ENCODE assay signal across 24 cellular contexts in genomic region chr12:104143918-104144317, GRCh38. TPM values are rescaled to one million over a fixed set of nuclear protein-coding genes. Genes with fewer than 3 reads are reported as not detected.
DNase-seq lines count a peak whose midpoint lies in the region; ATAC-seq, FAIRE-seq and TF ChIP-seq lines count a peak whose summit lies in the region.
"Had no signal": no experiment of that assay in that cellular context is flagged by ENCODE, and none has a peak within 500 bp of the region (broad histone marks: within the 10 kb centered on the region; RNA-seq: fewer than 3 reads in every experiment).

No MANE protein-coding gene starts in this region.

- CTCF ChIA-PET in activated CD4-positive, alpha-beta T cell treated with anti-CD3 and anti-CD28 coated beads for 36 hours (lab: Charles Lee), result interaction anchor here (0.8 to 1.4 kb wide), 3 partner anchors 17 to 35 kb away, joined by 3 to 10 read pairs (median 3); no protein-coding TSS in a partner anchor
- CTCF ChIA-PET in HepG2 (lab: Yijun Ruan, JAX; ENCODE audit: low intra/inter-chr PET ratio, low total read pairs), result no interaction called here

- H3K79me2 ChIP-seq in HepG2 (ENCODE audit: insufficient read depth, low read length) (no peaks in the 10 kb centered on the region), keratinocyte (ENCODE audit: control insufficient read depth, insufficient read depth, low read length) (no peaks in the 10 kb centered on the region)

- H3K4me2 ChIP-seq in HepG2 (ENCODE audit: low read depth, low read length) (no peak overlapping the region), keratinocyte (ENCODE audit: control insufficient read depth, extremely low read depth, insufficient read depth, low read depth, low read length) (no peak overlapping the region)
- H3K4me2 ChIP-seq: A549; BLaER1 treated with 17β-estradiol and CSF1 and Interleukin-3, amounts not matched to agents 10 nM and 100 nM had no signal

- H2AFZ ChIP-seq in HepG2 (ENCODE audit: low read length) (no peak overlapping the region), keratinocyte (ENCODE audit: control insufficient read depth, low read length) (no peak overlapping the region)

- peak; percentile 30 for ATAC-seq in activated CD4-positive, alpha-beta T cell treated with anti-CD3 and anti-CD28 coated beads for 36 hours
- ATAC-seq in HepG2, result no peak
- ATAC-seq in right lobe of liver, result no peak
- ATAC-seq: A549 had no signal

- DNase-seq in activated CD4-positive, alpha-beta T cell treated with anti-CD3 and anti-CD28 coated beads for 36 hours, result no peak
- DNase-seq in activated CD4-positive, alpha-beta T cell treated with anti-CD3 and anti-CD28 coated beads, Interleukin-2, amount 10 ng/mL, durations not matched to agents 24 days and 14 days, result no peak
- no peak for DNase-seq in HepG2 (ENCODE audit: low spot score)
- no peak for DNase-seq in right lobe of liver
- no peak for DNase-seq in GM12892 (ENCODE audit: insufficient read length)
- no peak for DNase-seq in keratinocyte (ENCODE audit: low read depth, low spot score)
- DNase-seq in H4 (ENCODE audit: low spot score), result no peak
- DNase-seq in middle frontal gyrus (ENCODE audit: extremely low spot score, low spot score), result no peak
- DNase-seq: 8988T; ACHN; AML-193; BE2C; CD4-positive, alpha-beta T cell; CD8-positive, alpha-beta memory T cell; DMS53; DMS79 treated with DMSO at 0.1 percent for 48 hours; GF-D8; GOT3; H7; HCEC 1CT had no signal

- no peaks in the 10 kb centered on the region for H3K36me3 Mint-ChIP-seq in activated CD4-positive, alpha-beta T cell treated with anti-CD3 and anti-CD28 coated beads for 36 hours (ENCODE audit: low read depth)
- no peaks in the 10 kb centered on the region for H3K36me3 Mint-ChIP-seq in activated CD4-positive, alpha-beta T cell treated with anti-CD3 and anti-CD28 coated beads, Interleukin-2, amount 10 ng/mL, durations not matched to agents 24 days and 14 days (ENCODE audit: low read depth)
- H3K36me3 Mint-ChIP-seq: CD14-positive monocyte; CD8-positive, alpha-beta memory T cell had no signal

- H4K20me1 ChIP-seq in HepG2 (ENCODE audit: insufficient read depth, low read length), result no peaks in the 10 kb centered on the region
- H4K20me1 ChIP-seq in keratinocyte (ENCODE audit: control insufficient read depth, extremely low read depth, insufficient read depth, low read length), result no peaks in the 10 kb centered on the region
- H4K20me1 ChIP-seq: BLaER1 treated with 17β-estradiol and CSF1 and Interleukin-3, amounts not matched to agents 10 nM and 100 nM had no signal

- peaks cover 5% of the 10 kb centered on the region for H3K27me3 Mint-ChIP-seq in activated CD4-positive, alpha-beta T cell treated with anti-CD3 and anti-CD28 coated beads for 36 hours
- peaks cover 46% of the 10 kb centered on the region for H3K27me3 Mint-ChIP-seq in activated CD4-positive, alpha-beta T cell treated with anti-CD3 and anti-CD28 coated beads, Interleukin-2, amount 10 ng/mL, durations not matched to agents 24 days and 14 days
- H3K27me3 Mint-ChIP-seq: CD4-positive, alpha-beta T cell had no signal

- WGBS in HepG2 (ENCODE audit: low lambda C conversion rate), result 0% methylated on average over 1 of the region's 1 CpG
- 58% methylated on average over 1 of the region's 1 CpG for WGBS in right lobe of liver (ENCODE audit: insufficient coverage, low coverage, low lambda C conversion rate, missing lambda C conversion rate)

- BruUV-seq in HepG2 (replicated peaks; lab: Mats Ljungman, UMichigan), result no TSS peak

- H3K4me3 ChIP-seq in HepG2 (replicated peaks in 1 of 3; ENCODE audit: insufficient read depth in 1 of 3, low read depth in 2 of 3, low read length in 3 of 3) (no peak overlapping the region), right lobe of liver (no peak overlapping the region), keratinocyte (ENCODE audit: control insufficient read depth in 2 of 3, extremely low read depth in 1 of 3, insufficient read depth in 2 of 3, low read depth in 1 of 3, low read length in 3 of 3) (no peak overlapping the region)
- H3K4me3 ChIP-seq: A549; BLaER1 treated with 17β-estradiol and CSF1 and Interleukin-3, amounts not matched to agents 10 nM and 100 nM had no signal

- H3K9me3 ChIP-seq in HepG2 (ENCODE audit: low read length) (no peaks in the 10 kb centered on the region), right lobe of liver (no peaks in the 10 kb centered on the region), keratinocyte (ENCODE audit: control insufficient read depth, low read depth, low read length) (no peaks in the 10 kb centered on the region)
- H3K9me3 ChIP-seq: BE2C had no signal

- H3K4me1 Mint-ChIP-seq in activated CD4-positive, alpha-beta T cell treated with anti-CD3 and anti-CD28 coated beads for 36 hours, result peaks cover 3% of the 10 kb centered on the region
- H3K4me1 Mint-ChIP-seq in activated CD4-positive, alpha-beta T cell treated with anti-CD3 and anti-CD28 coated beads, Interleukin-2, amount 10 ng/mL, durations not matched to agents 24 days and 14 days, result peaks cover 2% of the 10 kb centered on the region

- intact Hi-C loops in activated CD4-positive, alpha-beta T cell treated with anti-CD3 and anti-CD28 coated beads for 36 hours (cut with DNase I, micrococcal nuclease), result loop anchor here in 1 of 2 experiments (5.0 kb wide), 1 partner anchor 548 kb away; no protein-coding TSS in a partner anchor
- intact Hi-C loops in activated CD4-positive, alpha-beta T cell treated with anti-CD3 and anti-CD28 coated beads, Interleukin-2, amount 10 ng/mL, durations not matched to agents 24 days and 14 days (cut with micrococcal nuclease), result no loop called here
- intact Hi-C loops in HepG2 (cut with micrococcal nuclease; ENCODE audit: unreplicated experiment) (no loop called here), right lobe of liver (cut with DNase I) (no loop called here)

- FAIRE-seq in HepG2 (lab: Jason Lieb, UNC) (no peak), GM12892 (lab: Jason Lieb, UNC) (peak; percentile 33), keratinocyte (lab: Jason Lieb, UNC) (peak; percentile 5)
- FAIRE-seq: A549, GM12891 had no signal

- no peaks in the 10 kb centered on the region for H3K36me3 ChIP-seq in HepG2 (replicated peaks in 1 of 2; ENCODE audit: control insufficient read depth in 1 of 2, insufficient read depth in 2 of 2, low read length in 2 of 2)
- no peaks in the 10 kb centered on the region for H3K36me3 ChIP-seq in right lobe of liver
- no peaks in the 10 kb centered on the region for H3K36me3 ChIP-seq in keratinocyte (ENCODE audit: control insufficient read depth in 2 of 2, extremely low read depth in 1 of 2, insufficient read depth in 2 of 2, low read length in 2 of 2)
- H3K36me3 ChIP-seq: BE2C; BLaER1 treated with 17β-estradiol and CSF1 and Interleukin-3, amounts not matched to agents 10 nM and 100 nM had no signal

- H3K27me3 ChIP-seq in HepG2 (ENCODE audit: control insufficient read depth in 1 of 2, insufficient read depth in 2 of 2, low read length in 2 of 2) (peaks cover 0 to 8% of the 10 kb centered on the region in 2 experiments; a peak in 2 of 5 replicates), right lobe of liver (no peaks in the 10 kb centered on the region), keratinocyte (ENCODE audit: control insufficient read depth, extremely low read depth, insufficient read depth, low read length) (peaks cover 5% of the 10 kb centered on the region)
- H3K27me3 ChIP-seq: BE2C; BLaER1 treated with 17β-estradiol and CSF1 and Interleukin-3, amounts not matched to agents 10 nM and 100 nM had no signal

- H3K4me3 Mint-ChIP-seq in activated CD4-positive, alpha-beta T cell treated with anti-CD3 and anti-CD28 coated beads for 36 hours, result no peak overlapping the region
- H3K4me3 Mint-ChIP-seq in activated CD4-positive, alpha-beta T cell treated with anti-CD3 and anti-CD28 coated beads, Interleukin-2, amount 10 ng/mL, durations not matched to agents 24 days and 14 days, result no peak overlapping the region
- H3K4me3 Mint-ChIP-seq: CD14-positive monocyte; CD4-positive, alpha-beta T cell; CD8-positive, alpha-beta memory T cell had no signal

- H3K27ac ChIP-seq in HepG2 (ENCODE audit: extremely low read length, insufficient read depth, low read length) (no peak overlapping the region), right lobe of liver (no peak overlapping the region), keratinocyte (ENCODE audit: control insufficient read depth, insufficient read depth, low read length) (no peak overlapping the region)
- H3K27ac ChIP-seq: A549; BLaER1 treated with 17β-estradiol and CSF1 and Interleukin-3, amounts not matched to agents 10 nM and 100 nM had no signal

- no peak for TF ChIP-seq POLR2A in HepG2 (IDR thresholded peaks at IDR 0.05; ENCODE audit: insufficient read depth in 1 of 2, low read depth in 2 of 2, low read length in 2 of 2)
- no peak for TF ChIP-seq POLR2A in right lobe of liver (IDR thresholded peaks at IDR 0.05)
- TF ChIP-seq POLR2A in GM12892 (IDR thresholded peaks at IDR 0.05; ENCODE audit: low read depth, low read length), result no peak

- no peak for TF ChIP-seq RAD21 in HepG2 (CRISPR knock-in tag; IDR thresholded peaks at IDR 0.05)

- in situ Hi-C loops in HepG2 (cut with HindIII; ENCODE audit: extremely low pct_ligation_motif_present, low pct_unique_long_range_greater_than_20kb), result no loop called here

- dilution Hi-C loops in keratinocyte (cut with MboI; ENCODE audit: extremely low pct_ligation_motif_present, low sequenced_read_pairs), result no loop called here

- no peak overlapping the region for H3K27ac Mint-ChIP-seq in activated CD4-positive, alpha-beta T cell treated with anti-CD3 and anti-CD28 coated beads for 36 hours
- no peak overlapping the region for H3K27ac Mint-ChIP-seq in activated CD4-positive, alpha-beta T cell treated with anti-CD3 and anti-CD28 coated beads, Interleukin-2, amount 10 ng/mL, durations not matched to agents 24 days and 14 days
- H3K27ac Mint-ChIP-seq: CD14-positive monocyte; CD4-positive, alpha-beta T cell; CD8-positive, alpha-beta memory T cell had no signal

- H3K9me3 Mint-ChIP-seq in activated CD4-positive, alpha-beta T cell treated with anti-CD3 and anti-CD28 coated beads for 36 hours (ENCODE audit: low read depth), result no peaks in the 10 kb centered on the region
- H3K9me3 Mint-ChIP-seq in activated CD4-positive, alpha-beta T cell treated with anti-CD3 and anti-CD28 coated beads, Interleukin-2, amount 10 ng/mL, durations not matched to agents 24 days and 14 days, result no peaks in the 10 kb centered on the region
- H3K9me3 Mint-ChIP-seq: CD4-positive, alpha-beta T cell had no signal

- TF ChIP-seq CTCF in HepG2 (CRISPR knock-in tag; IDR thresholded peaks at IDR 0.05) (no peak), right lobe of liver (IDR thresholded peaks at IDR 0.05) (no peak), keratinocyte (optimal IDR thresholded peaks at IDR 0.05 in 1 of 3, IDR thresholded peaks at IDR 0.05 in 1 of 3, conservative IDR thresholded peaks at IDR 0.05 in 1 of 3; ENCODE audit: extremely low read depth in 1 of 3, insufficient read depth in 2 of 3, low read length in 3 of 3) (no peak)

- peaks cover 2% of the 10 kb centered on the region for H3K4me1 ChIP-seq in HepG2 (ENCODE audit: insufficient read depth, low read length)
- H3K4me1 ChIP-seq in right lobe of liver, result no peaks in the 10 kb centered on the region
- no peaks in the 10 kb centered on the region for H3K4me1 ChIP-seq in keratinocyte (ENCODE audit: control insufficient read depth, extremely low read depth, insufficient read depth, low read length)
- H3K4me1 ChIP-seq: BE2C had no signal

- TF ChIP-seq EP300 in HepG2 (IDR thresholded peaks at IDR 0.05; ENCODE audit: low read depth in 2 of 2, low read length in 2 of 2) (no peak), HepG2 (CRISPR knock-in tag; IDR thresholded peaks at IDR 0.05; ENCODE audit: borderline replicate concordance) (no peak)

- H3K9ac ChIP-seq in HepG2 (ENCODE audit: insufficient read depth, low read depth, low read length), result no peak overlapping the region
- no peak overlapping the region for H3K9ac ChIP-seq in keratinocyte (ENCODE audit: control insufficient read depth, extremely low read depth, insufficient read depth, low read length)
- H3K9ac ChIP-seq: BLaER1 treated with 17β-estradiol and CSF1 and Interleukin-3, amounts not matched to agents 10 nM and 100 nM had no signal

- POLR2A ChIA-PET in activated CD4-positive, alpha-beta T cell treated with anti-CD3 and anti-CD28 coated beads for 36 hours (lab: Charles Lee), result interaction anchor here (0.5 kb wide), 1 partner anchor 637 kb away, joined by 3 read pairs; no protein-coding TSS in a partner anchor
- POLR2A ChIA-PET in HepG2 (lab: Yijun Ruan, JAX), result no interaction called here

- no peaks in the 10 kb centered on the region for H3K9me1 ChIP-seq in keratinocyte (ENCODE audit: control insufficient read depth, extremely low read depth, insufficient read depth, low read length)

RNA-seq across cellular contexts. Expression of gene NFYB, which starts 5.9 kb away (rescaled TPM):
- 10 to 100 TPM; 18.8 to 27.2 TPM for total RNA-seq in activated CD4-positive, alpha-beta T cell treated with anti-CD3 and anti-CD28 coated beads for 36 hours
- 25.4 and 28.6 TPM in 2 replicates for total RNA-seq in activated CD4-positive, alpha-beta T cell treated with anti-CD3 and anti-CD28 coated beads, Interleukin-2, amount 10 ng/mL, durations not matched to agents 24 days and 14 days
- total RNA-seq in HepG2 (2016; rRNA removed; fragmentation: Illumina TruSeq; extraction: Trizol) (36.6 and 48.7 TPM in 2 replicates), right lobe of liver (10 to 100 TPM; 10.1 to 12.9 (median 12.2) TPM)
- total RNA-seq in HepG2 (2016; cell fraction: cytosol; rRNA removed; fragmentation: Illumina TruSeq; extraction: Trizol; ENCODE audit: low read depth), result 10.0 and 13.7 TPM in 2 replicates
- total RNA-seq in HepG2 (2016; cell fraction: insoluble cytoplasmic fraction; rRNA removed; fragmentation: Illumina TruSeq; extraction: Trizol), result 34.1 and 41.3 TPM in 2 replicates
- total RNA-seq in HepG2 (2016; cell fraction: membrane; rRNA removed; fragmentation: Illumina TruSeq; extraction: Trizol), result 21.8 and 31.3 TPM in 2 replicates
- total RNA-seq in HepG2 (2016; cell fraction: nucleus; rRNA removed; fragmentation: Illumina TruSeq; extraction: Trizol), result 20.5 and 30.8 TPM in 2 replicates
- polyA plus RNA-seq in HepG2 (2011; rRNA removed) (14.8 and 18.7 TPM in 2 replicates), keratinocyte (9.4 to 22.8 TPM (median 11.0 TPM) in 3 replicates)
- 9.0 and 11.9 TPM in 2 replicates for polyA plus RNA-seq in HepG2 (2011; cell fraction: cytosol; rRNA removed)
- polyA plus RNA-seq in HepG2 (2011; cell fraction: nucleus; rRNA removed), result 6.8 and 7.0 TPM in 2 replicates
- polyA plus RNA-seq in HepG2 (2012), result 18.9 and 27.0 TPM in 2 replicates
- polyA plus RNA-seq in HepG2 (2016; cell fraction: cytosol; fragmentation: Illumina TruSeq; extraction: Trizol; ENCODE audit: low read depth), result 11.4 and 14.2 TPM in 2 replicates
- 40.7 and 42.4 TPM in 2 replicates for polyA plus RNA-seq in HepG2 (2016; cell fraction: insoluble cytoplasmic fraction; fragmentation: Illumina TruSeq; extraction: Trizol; ENCODE audit: low read depth)
- 19.1 and 20.4 TPM in 2 replicates for polyA plus RNA-seq in HepG2 (2016; cell fraction: membrane; fragmentation: Illumina TruSeq; extraction: Trizol; ENCODE audit: low read depth)
- 41.5 and 42.3 TPM in 2 replicates for polyA plus RNA-seq in HepG2 (2016; cell fraction: nucleus; fragmentation: Illumina TruSeq; extraction: Trizol; ENCODE audit: insufficient read depth, low read depth)
- 3.3 and 6.3 TPM in 2 replicates for polyA minus RNA-seq in HepG2 (2011; rRNA and poly(A)+ RNA removed; ENCODE audit: low replicate concordance)
- polyA minus RNA-seq in HepG2 (2011; cell fraction: cytosol; rRNA and poly(A)+ RNA removed), result 7.6 and 8.4 TPM in 2 replicates
- polyA minus RNA-seq in HepG2 (2011; cell fraction: nucleus; rRNA and poly(A)+ RNA removed), result 12.0 and 13.3 TPM in 2 replicates
- 38.7 TPM for polyA plus RNA-seq in GM12892 (2012; ENCODE audit: missing spikeins)
- polyA plus RNA-seq in keratinocyte (2011; ENCODE audit: low read depth), result 21.7 TPM
- polyA plus RNA-seq in keratinocyte (2011; cell fraction: cytosol; rRNA removed), result 8.8 and 12.8 TPM in 2 replicates
- 9.8 and 13.5 TPM in 2 replicates for polyA plus RNA-seq in keratinocyte (2011; cell fraction: nucleus; rRNA removed)
- 11.5 and 13.0 TPM in 2 replicates for polyA plus RNA-seq in keratinocyte (2012; ENCODE audit: low replicate concordance)
- polyA minus RNA-seq in keratinocyte, result 2.9 to 14.1 TPM (median 3.5 TPM) in 3 replicates
- 5.8 TPM for polyA minus RNA-seq in keratinocyte (2011; cell fraction: cytosol; rRNA and poly(A)+ RNA removed)
- 3.3 and 4.7 TPM in 2 replicates for polyA minus RNA-seq in keratinocyte (2011; cell fraction: nucleus; rRNA and poly(A)+ RNA removed)
- total RNA-seq in H4 (2014; rRNA removed; shearing (Covaris generic)), result 25.8 and 27.2 TPM in 2 replicates
